ENCODE assay signal across 27 cellular contexts in the genomic region with DNA sequence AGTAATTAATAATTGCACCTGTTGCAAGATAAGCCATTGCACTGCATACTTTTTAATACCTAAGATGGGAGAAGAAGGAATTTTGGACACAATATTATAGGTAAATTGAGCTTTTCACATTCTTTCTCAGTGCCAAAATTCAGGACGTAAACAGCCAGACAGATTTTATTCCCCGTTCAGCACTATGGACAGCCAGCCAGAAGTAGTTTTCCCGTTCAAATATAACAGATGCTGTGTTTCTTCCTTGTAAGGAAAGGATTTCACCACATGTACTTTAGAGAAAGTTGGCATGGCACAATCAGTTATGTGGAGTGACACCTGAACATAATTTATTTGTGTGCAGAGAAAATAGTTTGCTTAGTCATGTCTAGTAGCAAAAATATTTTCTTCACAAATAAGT. TPM values are rescaled to one million over a fixed set of nuclear protein-coding genes. Genes with fewer than 3 reads are reported as not detected.
"Had no signal": no experiment of that assay in that cellular context is flagged by ENCODE, and none has a peak within 500 bp of the region (broad histone marks: within the 10 kb centered on the region; RNA-seq: fewer than 3 reads in every experiment).

No MANE protein-coding gene starts in this region.

- H3K36me3 Mint-ChIP-seq: activated naive CD4-positive, alpha-beta T cell treated with anti-CD3 and anti-CD28 coated beads, Interleukin-2, amount 50 U/mL, for 24 hours had no signal

- H3K9me3 Mint-ChIP-seq: activated naive CD4-positive, alpha-beta T cell treated with anti-CD3 and anti-CD28 coated beads, Interleukin-2, amount 50 U/mL, for 24 hours; stimulated activated naive CD8-positive, alpha-beta T cell treated with anti-CD3 and anti-CD28 coated beads, Interleukin-15, amount 100 ng/mL, for 72 hours had no signal

- H3K9me3 ChIP-seq: adrenal gland, body of pancreas, gastroesophageal sphincter, heart left ventricle, left ventricle myocardium inferior, right atrium auricular region, suprapubic skin, transverse colon had no signal

- H3K27me3 ChIP-seq: adrenal gland, body of pancreas, dorsolateral prefrontal cortex, gastroesophageal sphincter, heart left ventricle, right atrium auricular region, suprapubic skin, transverse colon had no signal

- H3K27ac Mint-ChIP-seq: activated naive CD4-positive, alpha-beta T cell treated with anti-CD3 and anti-CD28 coated beads, Interleukin-2, amount 50 U/mL, for 24 hours; activated T-cell treated with anti-CD3 and anti-CD28 coated beads, Interleukin-2, amount 50 U/mL, for 72 hours; stimulated activated naive CD8-positive, alpha-beta T cell treated with anti-CD3 and anti-CD28 coated beads, Interleukin-15, amount 100 ng/mL, for 72 hours; T-helper 17 cell had no signal

- H3K27me3 Mint-ChIP-seq: activated naive CD4-positive, alpha-beta T cell treated with anti-CD3 and anti-CD28 coated beads, Interleukin-2, amount 50 U/mL, for 24 hours; stimulated activated naive CD8-positive, alpha-beta T cell treated with anti-CD3 and anti-CD28 coated beads, Interleukin-15, amount 100 ng/mL, for 72 hours; T-helper 17 cell had no signal

- DNase-seq: activated CD4-positive, alpha-beta T cell treated with anti-CD3 and anti-CD28 coated beads, Interleukin-2, amount 50 U/mL, for 4 hours; activated CD4-positive, CD25-positive, alpha-beta regulatory T cell treated with anti-CD3 and anti-CD28 coated beads, Interleukin-2, amount 50 U/mL, for 72 hours; activated gamma-delta T cell; activated T-cell treated with anti-CD3 and anti-CD28 coated beads, Interleukin-2, amount 50 U/mL, for 72 hours; adrenal gland; body of pancreas; caudate nucleus; dorsolateral prefrontal cortex; heart left ventricle; kidney; left ventricle myocardium inferior; occipital lobe; posterior cingulate gyrus; stimulated activated CD4-positive, alpha-beta T cell treated with anti-CD3 and anti-CD28 coated beads, Interleukin-15, amount 100 ng/mL, for 24 hours; stimulated activated CD4-positive, alpha-beta T cell treated with anti-CD3 and anti-CD28 coated beads, Interleukin-2, amount 100 ng/mL, for 48 hours; stimulated activated naive CD8-positive, alpha-beta T cell treated with anti-CD3 and anti-CD28 coated beads, Interleukin-15, amount 100 ng/mL, for 72 hours; T-helper 17 cell; transverse colon had no signal

- H3K4me3 Mint-ChIP-seq: activated naive CD4-positive, alpha-beta T cell treated with anti-CD3 and anti-CD28 coated beads, Interleukin-2, amount 50 U/mL, for 24 hours; activated T-cell treated with anti-CD3 and anti-CD28 coated beads, Interleukin-2, amount 50 U/mL, for 72 hours; stimulated activated naive CD8-positive, alpha-beta T cell treated with anti-CD3 and anti-CD28 coated beads, Interleukin-15, amount 100 ng/mL, for 72 hours; T-helper 17 cell had no signal

- H3K27ac ChIP-seq: adrenal gland, body of pancreas, dorsolateral prefrontal cortex, epithelial cell of prostate, gastroesophageal sphincter, heart left ventricle, left ventricle myocardium inferior, right atrium auricular region, skin epidermis, suprapubic skin, transverse colon, VCaP had no signal

- H3K4me1 ChIP-seq: adrenal gland, body of pancreas, gastroesophageal sphincter, heart left ventricle, left ventricle myocardium inferior, right atrium auricular region, suprapubic skin, transverse colon had no signal

- H3K36me3 ChIP-seq: adrenal gland, gastroesophageal sphincter, heart left ventricle, left ventricle myocardium inferior, right atrium auricular region, suprapubic skin, transverse colon had no signal

- H3K4me1 Mint-ChIP-seq: activated naive CD4-positive, alpha-beta T cell treated with anti-CD3 and anti-CD28 coated beads, Interleukin-2, amount 50 U/mL, for 24 hours; stimulated activated naive CD8-positive, alpha-beta T cell treated with anti-CD3 and anti-CD28 coated beads, Interleukin-15, amount 100 ng/mL, for 72 hours; T-helper 17 cell had no signal

- ATAC-seq: activated T-cell treated with anti-CD3 and anti-CD28 coated beads, Interleukin-2, amount 50 U/mL, for 72 hours; body of pancreas; gastroesophageal sphincter; heart left ventricle; stimulated activated naive CD8-positive, alpha-beta T cell treated with anti-CD3 and anti-CD28 coated beads, Interleukin-15, amount 100 ng/mL, for 72 hours; T-helper 17 cell had no signal

- H3K4me3 ChIP-seq: adrenal gland, body of pancreas, dorsolateral prefrontal cortex, gastroesophageal sphincter, heart left ventricle, left ventricle myocardium inferior, right atrium auricular region, skin epidermis, suprapubic skin, transverse colon had no signal

- FAIRE-seq: colon, kidney had no signal

RNA-seq across cellular contexts. Expression of a gene that starts 34.8 kb away (rescaled TPM):
- total RNA-seq: activated CD8-positive, alpha-beta memory T cell treated with anti-CD3 and anti-CD28 coated beads for 36 hours; activated T-cell treated with anti-CD3 and anti-CD28 coated beads, Interleukin-2, amount 50 U/mL, for 72 hours; T-helper 17 cell had no signal
